ENCODE assay signal across 19 cellular contexts in the genomic region with DNA sequence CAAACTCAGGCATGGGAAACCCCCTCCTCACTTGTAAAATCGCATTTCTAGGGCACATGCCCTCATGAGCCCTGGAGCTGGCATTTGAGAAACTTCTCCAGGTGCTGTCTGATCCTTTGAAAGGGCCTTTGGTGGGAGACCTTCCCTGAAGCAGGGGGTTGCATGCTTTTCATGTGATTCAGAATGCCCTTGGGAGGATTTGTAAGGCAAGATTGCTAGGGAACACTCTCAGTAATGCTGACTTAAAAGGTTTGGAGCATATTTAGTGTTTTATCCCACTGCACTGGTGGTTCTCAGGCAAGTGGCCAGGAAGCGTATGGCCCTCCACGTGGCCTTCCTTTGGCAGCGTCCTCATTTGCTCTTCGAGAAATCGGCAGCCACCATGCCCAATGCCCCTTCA.
DNase-seq lines count a peak whose midpoint lies in the region; FAIRE-seq and TF ChIP-seq lines count a peak whose summit lies in the region.
"Had no signal": no experiment of that assay in that cellular context is flagged by ENCODE, and none has a peak within 500 bp of the region (broad histone marks: within the 10 kb centered on the region; RNA-seq: fewer than 3 reads in every experiment).

No MANE protein-coding gene starts in this region.

- no peaks in the 10 kb centered on the region for H3K9me1 ChIP-seq in keratinocyte (ENCODE audit: control insufficient read depth, extremely low read depth, insufficient read depth, low read length)

- no peaks in the 10 kb centered on the region for H4K20me1 ChIP-seq in astrocyte (ENCODE audit: insufficient read depth, low read length)
- H4K20me1 ChIP-seq in keratinocyte (ENCODE audit: control insufficient read depth, extremely low read depth, insufficient read depth, low read length): no peaks in the 10 kb centered on the region

- H3K4me2 ChIP-seq in astrocyte (ENCODE audit: low read length) (peak overlapping the region; percentile 8), keratinocyte (ENCODE audit: control insufficient read depth, extremely low read depth, insufficient read depth, low read depth, low read length) (peak overlapping the region; percentile 17)
- H3K4me2 ChIP-seq: PC-9 had no signal

- H3K27ac Mint-ChIP-seq in astrocyte (ENCODE audit: unreplicated experiment): peak overlapping the region; percentile 60
- H3K27ac Mint-ChIP-seq: H9 had no signal

- H3K36me3 Mint-ChIP-seq in astrocyte (ENCODE audit: low read depth, unreplicated experiment): no peaks in the 10 kb centered on the region
- H3K36me3 Mint-ChIP-seq: CD14-positive monocyte had no signal

- TF ChIP-seq CTCF in AG04449 (IDR thresholded peaks at IDR 0.05; ENCODE audit: insufficient read depth, low read length, missing control alignments) (no peak), astrocyte (IDR thresholded peaks at IDR 0.05; ENCODE audit: insufficient read depth, low read depth, low read length) (no peak), keratinocyte (optimal IDR thresholded peaks at IDR 0.05 in 1 of 3, IDR thresholded peaks at IDR 0.05 in 1 of 3, conservative IDR thresholded peaks at IDR 0.05 in 1 of 3; ENCODE audit: extremely low read depth in 1 of 3, insufficient read depth in 2 of 3, low read length in 3 of 3) (no peak)

- H3K36me3 ChIP-seq in astrocyte (ENCODE audit: insufficient read depth, low read length) (no peaks in the 10 kb centered on the region), keratinocyte (ENCODE audit: control insufficient read depth in 2 of 2, extremely low read depth in 1 of 2, insufficient read depth in 2 of 2, low read length in 2 of 2) (no peaks in the 10 kb centered on the region)

- H3K9me3 ChIP-seq in astrocyte (ENCODE audit: insufficient read depth, low read depth, low read length) (peaks cover 4% of the 10 kb centered on the region), keratinocyte (ENCODE audit: control insufficient read depth, low read depth, low read length) (no peaks in the 10 kb centered on the region)

- H3K9ac ChIP-seq in astrocyte (ENCODE audit: low read length): no peak overlapping the region
- H3K9ac ChIP-seq in keratinocyte (ENCODE audit: control insufficient read depth, extremely low read depth, insufficient read depth, low read length): no peak overlapping the region

- FAIRE-seq in HTR-8/SVneo (lab: Jason Lieb, UNC): no peak
- FAIRE-seq in astrocyte (lab: Jason Lieb, UNC): no peak
- FAIRE-seq in keratinocyte (lab: Jason Lieb, UNC): peak; percentile 70

- no peaks in the 10 kb centered on the region for H3K9me3 Mint-ChIP-seq in astrocyte (ENCODE audit: unreplicated experiment)
- H3K9me3 Mint-ChIP-seq: CD14-positive monocyte, H9 had no signal

- H3K27ac ChIP-seq in astrocyte (ENCODE audit: low read depth, low read length) (no peak overlapping the region), keratinocyte (ENCODE audit: control insufficient read depth, insufficient read depth, low read length) (peak overlapping the region; percentile 42)
- H3K27ac ChIP-seq: PC-9 had no signal

- H3K4me3 ChIP-seq in AG04449 (ENCODE audit: low read depth, low read length) (no peak overlapping the region), astrocyte (ENCODE audit: insufficient read depth, low read depth, low read length) (no peak overlapping the region), keratinocyte (ENCODE audit: control insufficient read depth in 2 of 3, extremely low read depth in 1 of 3, insufficient read depth in 2 of 3, low read depth in 1 of 3, low read length in 3 of 3) (no peak overlapping the region)
- H3K4me3 ChIP-seq: PC-9 had no signal

- DNase-seq in AG04449 (ENCODE audit: low read depth, low spot score) (peak; percentile 10), HTR-8/SVneo (ENCODE audit: insufficient read length, low spot score) (peak; percentile 28), astrocyte (ENCODE audit: low read depth) (no peak), keratinocyte (ENCODE audit: low read depth, low spot score) (peak; percentile 19), HuH-7.5 (ENCODE audit: low spot score) (no peak), NCI-H1436 (lab: John Stamatoyannopoulos, UW) (no peak), COR-L47 (lab: John Stamatoyannopoulos, UW) (no peak), NCI-H1048 (lab: John Stamatoyannopoulos, UW) (no peak)
- DNase-seq: 8988T, DMS79 treated with DMSO at 0.1 percent for 48 hours, H9, IMR-90, Kasumi-1, MV-4-11, NCI-H2107, NCI-H446, PC-9, SIG-M5 had no signal

- no peaks in the 10 kb centered on the region for H3K27me3 Mint-ChIP-seq in astrocyte (ENCODE audit: low read depth, unreplicated experiment)

- H3K79me2 ChIP-seq in astrocyte (ENCODE audit: insufficient read depth, low read length) (no peaks in the 10 kb centered on the region), keratinocyte (ENCODE audit: control insufficient read depth, insufficient read depth, low read length) (no peaks in the 10 kb centered on the region)

- peaks cover 3% of the 10 kb centered on the region for H3K4me1 ChIP-seq in astrocyte (ENCODE audit: insufficient read depth, low read length)
- peaks cover 33% of the 10 kb centered on the region for H3K4me1 ChIP-seq in keratinocyte (ENCODE audit: control insufficient read depth, extremely low read depth, insufficient read depth, low read length)

- no peak overlapping the region for H2AFZ ChIP-seq in astrocyte (ENCODE audit: low read depth, low read length)
- no peak overlapping the region for H2AFZ ChIP-seq in keratinocyte (ENCODE audit: control insufficient read depth, low read length)
- H2AFZ ChIP-seq: PC-9 had no signal

- CTCF ChIA-PET in AG04449 (lab: Yijun Ruan, JAX): interaction anchor here (1.0 to 1.4 kb wide), 3 partner anchors 9 to 37 kb away, joined by 3 read pairs; no protein-coding TSS in a partner anchor

- no peaks in the 10 kb centered on the region for H3K27me3 ChIP-seq in astrocyte (ENCODE audit: insufficient read depth, low read length)
- no peaks in the 10 kb centered on the region for H3K27me3 ChIP-seq in keratinocyte (ENCODE audit: control insufficient read depth, extremely low read depth, insufficient read depth, low read length)

- POLR2A ChIA-PET in AG04449 (lab: Yijun Ruan, JAX): no interaction called here

- H3K4me1 Mint-ChIP-seq in astrocyte (ENCODE audit: low read depth, unreplicated experiment): peaks cover 17% of the 10 kb centered on the region

- dilution Hi-C loops in keratinocyte (cut with MboI; ENCODE audit: extremely low pct_ligation_motif_present, low sequenced_read_pairs): no loop called here

- no peak overlapping the region for H3K4me3 Mint-ChIP-seq in astrocyte (ENCODE audit: unreplicated experiment)
- H3K4me3 Mint-ChIP-seq: CD14-positive monocyte, H9 had no signal

Comparison
In these comparisons a context has a peak if more than half of its experiments do, and no peak if none do; other contexts are left out.
1. DNase-seq: peak in AG04449 (single experiment), HTR-8/SVneo (single experiment) and keratinocyte (single experiment); none in astrocyte (single experiment), HuH-7.5 (single experiment), NCI-H1436 (single experiment), COR-L47 (single experiment) and NCI-H1048 (single experiment).